In genomic region chr17:29073520-29073919, GRCh38 we compare ENCODE assay signal across 1 cellular context.
TF ChIP-seq lines count a peak whose summit lies in the region.

No MANE protein-coding gene starts in this region.

TF ChIP-seq in H1, 55 proteins besides CTCF, POLR2A, EP300 and RAD21:
- TF ChIP-seq RFX5 (IDR thresholded peaks at IDR 0.05; ENCODE audit: borderline replicate concordance, low read depth, low read length) (no peak), KDM1A (IDR thresholded peaks at IDR 0.05; ENCODE audit: borderline replicate concordance, low read length) (no peak), YY1 (IDR thresholded peaks at IDR 0.05; ENCODE audit: low read depth, low read length) (no peak), SAP30 (IDR thresholded peaks at IDR 0.05; ENCODE audit: insufficient read depth, insufficient replicate concordance, low read length) (no peak), CHD1 (IDR thresholded peaks at IDR 0.05; ENCODE audit: low read depth, low read length) (no peak), BCL11A (IDR thresholded peaks at IDR 0.05; ENCODE audit: low read depth in 2 of 2, low read length in 2 of 2) (no peak), JUN (IDR thresholded peaks at IDR 0.05; ENCODE audit: low read depth, low read length) (no peak)
- TF ChIP-seq, protein P1, sequence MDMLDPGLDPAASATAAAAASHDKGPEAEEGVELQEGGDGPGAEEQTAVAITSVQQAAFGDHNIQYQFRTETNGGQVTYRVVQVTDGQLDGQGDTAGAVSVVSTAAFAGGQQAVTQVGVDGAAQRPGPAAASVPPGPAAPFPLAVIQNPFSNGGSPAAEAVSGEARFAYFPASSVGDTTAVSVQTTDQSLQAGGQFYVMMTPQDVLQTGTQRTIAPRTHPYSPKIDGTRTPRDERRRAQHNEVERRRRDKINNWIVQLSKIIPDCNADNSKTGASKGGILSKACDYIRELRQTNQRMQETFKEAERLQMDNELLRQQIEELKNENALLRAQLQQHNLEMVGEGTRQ (IDR thresholded peaks at IDR 0.05; ENCODE audit: low read length), result no peak
- TF ChIP-seq, protein P2, sequence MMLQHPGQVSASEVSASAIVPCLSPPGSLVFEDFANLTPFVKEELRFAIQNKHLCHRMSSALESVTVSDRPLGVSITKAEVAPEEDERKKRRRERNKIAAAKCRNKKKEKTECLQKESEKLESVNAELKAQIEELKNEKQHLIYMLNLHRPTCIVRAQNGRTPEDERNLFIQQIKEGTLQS (IDR thresholded peaks at IDR 0.05; ENCODE audit: insufficient read depth, low read depth, low read length), result no peak
